18 cellular contexts compared by ENCODE assay signal in the genomic region with DNA sequence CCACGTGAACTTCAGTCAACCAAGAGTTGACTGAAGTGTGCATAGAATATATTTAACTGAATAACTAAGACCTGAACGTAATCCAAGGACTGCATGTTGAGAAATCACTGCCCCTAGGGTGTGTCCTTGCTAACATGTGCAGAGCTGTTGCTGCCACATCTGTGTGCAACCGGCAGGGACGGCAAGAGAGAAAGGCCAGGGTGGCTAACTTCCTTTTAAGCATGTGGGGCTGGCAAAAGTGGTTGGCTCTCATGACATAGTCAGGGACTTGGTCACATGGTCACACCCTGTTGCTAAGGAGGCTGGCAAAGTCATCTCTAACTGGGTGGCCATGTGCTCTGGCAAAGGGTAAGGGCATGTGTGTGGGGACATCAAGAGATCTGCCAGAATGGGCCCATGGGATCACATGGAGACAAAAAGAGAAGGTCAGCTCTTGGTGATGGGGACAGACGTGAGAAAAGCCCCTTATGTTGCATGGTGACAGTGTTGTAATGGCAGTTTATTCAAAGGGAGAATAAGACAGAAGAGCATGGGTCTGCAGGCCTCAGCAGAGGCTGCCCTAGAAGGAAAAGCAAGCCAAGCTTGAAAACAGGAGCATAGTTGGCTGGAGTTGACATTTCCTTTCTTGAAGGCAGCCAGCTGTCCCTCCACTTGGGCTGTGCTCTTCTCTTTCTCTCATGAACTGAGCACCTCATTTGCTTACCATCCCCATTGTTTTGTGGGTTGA. TPM values are rescaled to one million over a fixed set of nuclear protein-coding genes. Genes with fewer than 3 reads are reported as not detected.
DNase-seq lines count a peak whose midpoint lies in the region; ATAC-seq, FAIRE-seq and TF ChIP-seq lines count a peak whose summit lies in the region.
"Had no signal": no experiment of that assay in that cellular context is flagged by ENCODE, and none has a peak within 500 bp of the region (broad histone marks: within the 10 kb centered on the region; RNA-seq: fewer than 3 reads in every experiment).

No MANE protein-coding gene starts in this region.

- H3K9me3 ChIP-seq in right lobe of liver (no peaks in the 10 kb centered on the region), HepG2 (ENCODE audit: low read length) (no peaks in the 10 kb centered on the region)
- H3K9me3 ChIP-seq: A549 had no signal

- intact Hi-C loops in right lobe of liver (cut with DNase I) (no loop called here), HepG2 (cut with micrococcal nuclease; ENCODE audit: unreplicated experiment) (no loop called here), Calu3 (cut with micrococcal nuclease; ENCODE audit: unreplicated experiment) (no loop called here)

- in situ Hi-C loops in HepG2 (cut with HindIII; ENCODE audit: extremely low pct_ligation_motif_present, low pct_unique_long_range_greater_than_20kb) = no loop called here

- H3K4me1 ChIP-seq in right lobe of liver (no peaks in the 10 kb centered on the region), HepG2 (ENCODE audit: insufficient read depth, low read length) (peaks cover 5% of the 10 kb centered on the region)
- H3K4me1 ChIP-seq: A549 had no signal

- no peaks in the 10 kb centered on the region for H3K36me3 Mint-ChIP-seq in Calu3 (ENCODE audit: insufficient read depth, unreplicated experiment)
- H3K36me3 Mint-ChIP-seq: CD8-positive, alpha-beta T cell had no signal

- POLR2A ChIA-PET in HepG2 (lab: Yijun Ruan, JAX) = no interaction called here

- H3K27me3 ChIP-seq in right lobe of liver (no peaks in the 10 kb centered on the region), HepG2 (ENCODE audit: control insufficient read depth in 1 of 2, insufficient read depth in 2 of 2, low read length in 2 of 2) (peaks cover 2 to 4% of the 10 kb centered on the region in 2 experiments; a peak in 4 of 5 replicates)

- no peak for TF ChIP-seq RAD21 in HepG2 (CRISPR knock-in tag; IDR thresholded peaks at IDR 0.05)

- H3K27ac ChIP-seq in right lobe of liver = no peak overlapping the region
- H3K27ac ChIP-seq in HepG2 (ENCODE audit: extremely low read length, insufficient read depth, low read length) = no peak overlapping the region
- H3K27ac ChIP-seq: A549, skin epidermis had no signal

- H3K4me3 Mint-ChIP-seq in Calu3 (ENCODE audit: low read depth, unreplicated experiment) = no peak overlapping the region
- H3K4me3 Mint-ChIP-seq: activated CD8-positive, alpha-beta T cell treated with anti-CD3 and anti-CD28 coated beads for 36 hours; CD8-positive, alpha-beta T cell had no signal

- H3K9ac ChIP-seq in HepG2 (ENCODE audit: insufficient read depth, low read depth, low read length) = no peak overlapping the region

- peaks cover 21% of the 10 kb centered on the region for H3K27me3 Mint-ChIP-seq in Calu3 (ENCODE audit: unreplicated experiment)
- H3K27me3 Mint-ChIP-seq: activated CD8-positive, alpha-beta T cell treated with anti-CD3 and anti-CD28 coated beads for 36 hours had no signal

- no peaks in the 10 kb centered on the region for H3K36me3 ChIP-seq in right lobe of liver
- H3K36me3 ChIP-seq in HepG2 (replicated peaks in 1 of 2; ENCODE audit: control insufficient read depth in 1 of 2, insufficient read depth in 2 of 2, low read length in 2 of 2) = no peaks in the 10 kb centered on the region

- no peak for TF ChIP-seq CTCF in right lobe of liver (IDR thresholded peaks at IDR 0.05)
- TF ChIP-seq CTCF in HepG2 (CRISPR knock-in tag; IDR thresholded peaks at IDR 0.05) = no peak
- no peak for TF ChIP-seq CTCF in fibroblast of the aortic adventitia (IDR thresholded peaks at IDR 0.05; ENCODE audit: insufficient read depth, low read length)
- no peak for TF ChIP-seq CTCF in Calu3 (IDR thresholded peaks at IDR 0.05; ENCODE audit: unreplicated experiment)

- ATAC-seq in right lobe of liver = peak; percentile 14 to 61 (median 40)
- ATAC-seq in HepG2 = no peak
- no peak for ATAC-seq in HG03095 (IDR thresholded peaks at IDR 0.05; ENCODE audit: unreplicated experiment)
- ATAC-seq: A549; activated CD8-positive, alpha-beta T cell treated with anti-CD3 and anti-CD28 coated beads for 36 hours; CD8-positive, alpha-beta T cell had no signal

- H3K4me3 ChIP-seq in right lobe of liver = no peak overlapping the region
- H3K4me3 ChIP-seq in HepG2 (replicated peaks in 1 of 3; ENCODE audit: insufficient read depth in 1 of 3, low read depth in 2 of 3, low read length in 3 of 3) = no peak overlapping the region
- no peak overlapping the region for H3K4me3 ChIP-seq in fibroblast of the aortic adventitia (ENCODE audit: low read depth, low read length)
- H3K4me3 ChIP-seq: A549, skin epidermis had no signal

- no peak for FAIRE-seq in HepG2 (lab: Jason Lieb, UNC)
- FAIRE-seq: A549, keratinocyte had no signal

- no peaks in the 10 kb centered on the region for H3K79me2 ChIP-seq in HepG2 (ENCODE audit: insufficient read depth, low read length)

- H3K27ac Mint-ChIP-seq in Calu3 (ENCODE audit: unreplicated experiment) = no peak overlapping the region
- H3K27ac Mint-ChIP-seq: activated CD8-positive, alpha-beta T cell treated with anti-CD3 and anti-CD28 coated beads for 36 hours; activated T-helper 2 cell treated with anti-CD3 and anti-CD28 coated beads, Interferon-gamma antibody, Interleukin-2, Interleukin-4, amounts not matched to agents 10 μg/mL and 5 μg/mL and 100 μg/mL, durations not matched to agents 14 hours and 24 hours and 36 hours; CD8-positive, alpha-beta T cell had no signal

- H2AFZ ChIP-seq in HepG2 (ENCODE audit: low read length) = no peak overlapping the region

- DNase-seq in right lobe of liver (no peak), HepG2 (ENCODE audit: low spot score) (no peak), fibroblast of the aortic adventitia (ENCODE audit: low read depth) (peak; percentile 25), medulla oblongata (ENCODE audit: extremely low spot score) (peak; percentile 15), NCI-H526 (lab: John Stamatoyannopoulos, UW) (no peak), inferior parietal cortex (ENCODE audit: extremely low spot score) (no peak), Calu3 (no peak)
- DNase-seq: activated CD8-positive, alpha-beta T cell treated with anti-CD3 and anti-CD28 coated beads for 36 hours; DND-41; IMR-90; NCI-H2107; NCI-H69 had no signal

- H3K4me2 ChIP-seq in HepG2 (ENCODE audit: low read depth, low read length) = no peak overlapping the region
- H3K4me2 ChIP-seq: A549 had no signal

- no TSS peak for BruUV-seq in HepG2 (replicated peaks; lab: Mats Ljungman, UMichigan)
- no TSS peak for BruUV-seq in Calu3 (replicated peaks; lab: Mats Ljungman, UMichigan)

- no peaks in the 10 kb centered on the region for H3K4me1 Mint-ChIP-seq in Calu3 (ENCODE audit: low read depth, unreplicated experiment)

- TF ChIP-seq EP300 in HepG2 (IDR thresholded peaks at IDR 0.05; ENCODE audit: low read depth in 2 of 2, low read length in 2 of 2) (no peak), HepG2 (CRISPR knock-in tag; IDR thresholded peaks at IDR 0.05; ENCODE audit: borderline replicate concordance) (no peak)

- TF ChIP-seq POLR2A in right lobe of liver (IDR thresholded peaks at IDR 0.05) = no peak
- no peak for TF ChIP-seq POLR2A in HepG2 (IDR thresholded peaks at IDR 0.05; ENCODE audit: insufficient read depth in 1 of 2, low read depth in 2 of 2, low read length in 2 of 2)

- CTCF ChIA-PET in HepG2 (lab: Yijun Ruan, JAX; ENCODE audit: low intra/inter-chr PET ratio, low total read pairs) = no interaction called here
- CTCF ChIA-PET in Calu3 (lab: Charles Lee) = no interaction called here

- no peaks in the 10 kb centered on the region for H3K9me3 Mint-ChIP-seq in Calu3 (ENCODE audit: low read depth, unreplicated experiment)
- H3K9me3 Mint-ChIP-seq: activated CD8-positive, alpha-beta T cell treated with anti-CD3 and anti-CD28 coated beads for 36 hours; activated T-helper 2 cell treated with anti-CD3 and anti-CD28 coated beads, Interferon-gamma antibody, Interleukin-2, Interleukin-4, amounts not matched to agents 10 μg/mL and 5 μg/mL and 100 μg/mL, durations not matched to agents 14 hours and 24 hours and 36 hours; CD8-positive, alpha-beta T cell had no signal

- H4K20me1 ChIP-seq in HepG2 (ENCODE audit: insufficient read depth, low read length) = no peaks in the 10 kb centered on the region

- 49% methylated on average over 5 of the region's 5 CpGs for WGBS in right lobe of liver (ENCODE audit: insufficient coverage, low coverage, low lambda C conversion rate, missing lambda C conversion rate)
- WGBS in HepG2 (ENCODE audit: low lambda C conversion rate) = 17% methylated on average over 5 of the region's 5 CpGs

RNA-seq across cellular contexts. Expression of gene GASK1A, which starts 52.5 kb away (rescaled TPM):
- 10 to 100 TPM in 3 of 6 experiments, 1 to 10 TPM in 3; 5.5 to 17.5 (median 10.5) TPM for total RNA-seq in right lobe of liver
- not detected in 2 replicates for total RNA-seq in HepG2 (2016; rRNA removed; fragmentation: Illumina TruSeq; extraction: Trizol)
- total RNA-seq in HepG2 (2016; cell fraction: cytosol; rRNA removed; fragmentation: Illumina TruSeq; extraction: Trizol; ENCODE audit: low read depth) = not detected in 2 replicates
- not detected in 2 replicates for total RNA-seq in HepG2 (2016; cell fraction: insoluble cytoplasmic fraction; rRNA removed; fragmentation: Illumina TruSeq; extraction: Trizol)
- total RNA-seq in HepG2 (2016; cell fraction: membrane; rRNA removed; fragmentation: Illumina TruSeq; extraction: Trizol) = not detected in 2 replicates
- total RNA-seq in HepG2 (2016; cell fraction: nucleus; rRNA removed; fragmentation: Illumina TruSeq; extraction: Trizol) = not detected in 2 replicates
- polyA plus RNA-seq in HepG2 (2011; rRNA removed) = not detected in 2 replicates
- polyA plus RNA-seq in HepG2 (2011; cell fraction: cytosol; rRNA removed) = not detected in 2 replicates
- polyA plus RNA-seq in HepG2 (2011; cell fraction: nucleus; rRNA removed) = not detected in 2 replicates
- polyA plus RNA-seq in HepG2 (2012) = not detected in 2 replicates
- polyA plus RNA-seq in HepG2 (2016; cell fraction: cytosol; fragmentation: Illumina TruSeq; extraction: Trizol; ENCODE audit: low read depth) = not detected in 2 replicates
- polyA plus RNA-seq in HepG2 (2016; cell fraction: insoluble cytoplasmic fraction; fragmentation: Illumina TruSeq; extraction: Trizol; ENCODE audit: low read depth) = not detected in 2 replicates
- not detected in 2 replicates for polyA plus RNA-seq in HepG2 (2016; cell fraction: membrane; fragmentation: Illumina TruSeq; extraction: Trizol; ENCODE audit: low read depth)
- polyA plus RNA-seq in HepG2 (2016; cell fraction: nucleus; fragmentation: Illumina TruSeq; extraction: Trizol; ENCODE audit: insufficient read depth, low read depth) = not detected in 2 replicates
- polyA minus RNA-seq in HepG2 (2011; rRNA and poly(A)+ RNA removed; ENCODE audit: low replicate concordance) = not detected in 2 replicates
- not detected in 2 replicates for polyA minus RNA-seq in HepG2 (2011; cell fraction: cytosol; rRNA and poly(A)+ RNA removed)
- polyA minus RNA-seq in HepG2 (2011; cell fraction: nucleus; rRNA and poly(A)+ RNA removed) = not detected in 2 replicates
- total RNA-seq in fibroblast of the aortic adventitia (ENCODE audit: low replicate concordance) = 0.63 and 0.82 TPM in 2 replicates
- total RNA-seq in Calu3 (2022) = 1.6 and 2.3 TPM in 2 replicates
- total RNA-seq: activated T-helper 2 cell treated with anti-CD3 and anti-CD28 coated beads, Interferon-gamma antibody, Interleukin-2, Interleukin-4, amounts not matched to agents 10 μg/mL and 5 μg/mL and 100 μg/mL, durations not matched to agents 14 hours and 24 hours and 36 hours had no signal
- polyA plus RNA-seq: A549 had no signal

Comparison
In these comparisons a context has a peak if more than half of its experiments do, and no peak if none do; other contexts are left out.
1. ATAC-seq: peak in right lobe of liver (4 of 4); none in HepG2 (single experiment) and HG03095 (single experiment).
2. DNase-seq: peak in fibroblast of the aortic adventitia (single experiment) and medulla oblongata (single experiment); none in right lobe of liver (0 of 3), HepG2 (single experiment), NCI-H526 (0 of 2), inferior parietal cortex (single experiment) and Calu3 (single experiment).